Comparison of ENCODE assay signal across 8 cellular contexts in genomic region chr9:32550609-32551490, GRCh38. TPM values are rescaled to one million over a fixed set of nuclear protein-coding genes. Genes with fewer than 3 reads are reported as not detected.
A peak's percentile ranks its signal among the peaks of the same experiment; 100 is the strongest.
DNase-seq lines count a peak whose midpoint lies in the region; ATAC-seq and TF ChIP-seq lines count a peak whose summit lies in the region.

No MANE protein-coding gene starts in this region.

- H3K4me3 ChIP-seq in SK-N-SH (ENCODE audit: low read depth in 2 of 2, low read length in 1 of 2) (peak overlapping the region; percentile 91 to 94), thymus (ENCODE audit: low read length) (peak overlapping the region; percentile 73)

- H3K4me1 ChIP-seq in SK-N-SH (ENCODE audit: control insufficient read depth in 1 of 2, insufficient read depth in 2 of 2, low read depth in 1 of 2, low read length in 1 of 2) (peaks cover 0 to 2% of the 10 kb centered on the region in 2 experiments; a peak in 2 of 4 replicates), thymus (ENCODE audit: control insufficient read depth, insufficient read depth, low read length) (peaks cover 5% of the 10 kb centered on the region)

- H3K9me3 Mint-ChIP-seq in activated naive CD8-positive, alpha-beta T cell (ENCODE audit: low read depth), result no peaks in the 10 kb centered on the region
- H3K9me3 Mint-ChIP-seq in glutamatergic neuron (ENCODE audit: unreplicated experiment) (peaks cover 8% of the 10 kb centered on the region), osteocyte (ENCODE audit: unreplicated experiment) (no peaks in the 10 kb centered on the region)

- POLR2A ChIA-PET in SK-N-SH (lab: Yijun Ruan, JAX), result interaction anchor here (0.9 to 1.1 kb wide), 6 partner anchors 22 to 739 kb away, joined by 3 to 4 read pairs (median 3); partner anchors contain the start of genes ACO1, APTX, DNAJA1 and NDUFB6

- 0% methylated on average over 19 of the region's 75 CpGs for WGBS in SK-N-SH (ENCODE audit: low lambda C conversion rate)
- WGBS in thymus, result under 1% methylated on average over 75 of the region's 75 CpGs

- H3K9me3 ChIP-seq in SK-N-SH (no peaks in the 10 kb centered on the region), thymus (ENCODE audit: control insufficient read depth) (no peaks in the 10 kb centered on the region)

- peaks cover 83% of the 10 kb centered on the region for H3K79me2 ChIP-seq in SK-N-SH (ENCODE audit: insufficient read depth)

- peak; percentile 97 for DNase-seq in GM10266 (ENCODE audit: extremely low spot score)
- DNase-seq in NCI-H1092 (lab: John Stamatoyannopoulos, UW), result peak; percentile 98
- DNase-seq in SK-N-SH, result peak; percentile 98
- DNase-seq in glutamatergic neuron, result peak; percentile 99
- peak; percentile 98 for DNase-seq in osteocyte (ENCODE audit: extremely low spot score, unreplicated experiment)

- no peak for TF ChIP-seq RAD21 in SK-N-SH (IDR thresholded peaks at IDR 0.05; ENCODE audit: low read length)

- H3F3A ChIP-seq in SK-N-SH (replicated peaks; ENCODE audit: insufficient read depth), result peaks cover 25% of the 10 kb centered on the region

- peak overlapping the region; percentile 97 to 98 for H3K27ac ChIP-seq in SK-N-SH (ENCODE audit: low read depth in 2 of 2, low read length in 1 of 2)
- peak overlapping the region; percentile 96 for H3K27ac ChIP-seq in thymus (ENCODE audit: low read depth)

- H2AFZ ChIP-seq in SK-N-SH (ENCODE audit: low read depth), result peak overlapping the region; percentile 96

- no peak for TF ChIP-seq EP300 in SK-N-SH (IDR thresholded peaks at IDR 0.05; ENCODE audit: borderline replicate concordance in 1 of 2, low read depth in 1 of 2, low read length in 1 of 2)

- H3K9me2 ChIP-seq in SK-N-SH, result no peaks in the 10 kb centered on the region

- peak overlapping the region; percentile 98 for H3K4me2 ChIP-seq in SK-N-SH

- CTCF ChIA-PET in SK-N-SH (lab: Yijun Ruan, JAX), result interaction anchor here (1.1 to 5.4 kb wide), 7 partner anchors 8 to 172 kb away, joined by 3 to 51 read pairs (median 6); partner anchors contain the start of genes NDUFB6 and RIGI

- peak; percentile 66 for ATAC-seq in HG02610 (IDR thresholded peaks at IDR 0.05; ENCODE audit: unreplicated experiment)

- peak overlapping the region; percentile 100 for H3K27ac Mint-ChIP-seq in activated naive CD8-positive, alpha-beta T cell
- peak overlapping the region; percentile 64 for H3K27ac Mint-ChIP-seq in glutamatergic neuron (ENCODE audit: unreplicated experiment)
- H3K27ac Mint-ChIP-seq in osteocyte (ENCODE audit: unreplicated experiment), result peak overlapping the region; percentile 97

- H3K4me3 Mint-ChIP-seq in activated naive CD8-positive, alpha-beta T cell, result peak overlapping the region; percentile 100
- peak overlapping the region; percentile 99 for H3K4me3 Mint-ChIP-seq in glutamatergic neuron (ENCODE audit: unreplicated experiment)
- H3K4me3 Mint-ChIP-seq in osteocyte (ENCODE audit: unreplicated experiment), result peak overlapping the region; percentile 92

- TF ChIP-seq CTCF in GM10266 (IDR thresholded peaks at IDR 0.05; ENCODE audit: control insufficient read depth, insufficient read depth, low read depth, missing control alignments), result peak; percentile 37
- no peak for TF ChIP-seq CTCF in SK-N-SH (IDR thresholded peaks at IDR 0.05)
- TF ChIP-seq CTCF in glutamatergic neuron (IDR thresholded peaks at IDR 0.05; ENCODE audit: partially characterized antibody, unreplicated experiment), result no peak
- no peak for TF ChIP-seq CTCF in osteocyte (IDR thresholded peaks at IDR 0.05)

- peaks cover 38% of the 10 kb centered on the region for H4K20me1 ChIP-seq in SK-N-SH (ENCODE audit: insufficient read depth)

- no peaks in the 10 kb centered on the region for H3K27me3 Mint-ChIP-seq in activated naive CD8-positive, alpha-beta T cell
- H3K27me3 Mint-ChIP-seq in glutamatergic neuron (ENCODE audit: unreplicated experiment), result peaks cover 6% of the 10 kb centered on the region
- no peaks in the 10 kb centered on the region for H3K27me3 Mint-ChIP-seq in osteocyte (ENCODE audit: unreplicated experiment)

- peaks cover 2% of the 10 kb centered on the region for H3K36me3 Mint-ChIP-seq in activated naive CD8-positive, alpha-beta T cell
- H3K36me3 Mint-ChIP-seq in glutamatergic neuron (ENCODE audit: unreplicated experiment), result no peaks in the 10 kb centered on the region
- H3K36me3 Mint-ChIP-seq in osteocyte (ENCODE audit: unreplicated experiment), result peaks cover 15% of the 10 kb centered on the region

- peaks cover 52% of the 10 kb centered on the region for H3K4me1 Mint-ChIP-seq in activated naive CD8-positive, alpha-beta T cell (ENCODE audit: low read depth)
- H3K4me1 Mint-ChIP-seq in glutamatergic neuron (ENCODE audit: low read depth, unreplicated experiment), result peaks cover 10% of the 10 kb centered on the region
- peaks cover 33% of the 10 kb centered on the region for H3K4me1 Mint-ChIP-seq in osteocyte (ENCODE audit: unreplicated experiment)

- H3K27me3 ChIP-seq in SK-N-SH (ENCODE audit: insufficient read depth), result no peaks in the 10 kb centered on the region
- H3K27me3 ChIP-seq in thymus (ENCODE audit: control insufficient read depth, insufficient read depth), result no peaks in the 10 kb centered on the region

- H3K36me3 ChIP-seq in SK-N-SH (replicated peaks in 1 of 2; ENCODE audit: control insufficient read depth in 1 of 2, insufficient read depth in 2 of 2, low read length in 1 of 2), result peaks cover 9 to 10% of the 10 kb centered on the region in 2 experiments
- H3K36me3 ChIP-seq in thymus (ENCODE audit: control insufficient read depth, insufficient read depth), result no peaks in the 10 kb centered on the region

- peak overlapping the region; percentile 85 for H3K9ac ChIP-seq in SK-N-SH

TF ChIP-seq in SK-N-SH, 30 proteins besides CTCF, POLR2A, EP300 and RAD21 (continues in another document):
- no peak for TF ChIP-seq RXRA (IDR thresholded peaks at IDR 0.05; ENCODE audit: borderline replicate concordance, low read depth)
- TF ChIP-seq, protein P1, sequence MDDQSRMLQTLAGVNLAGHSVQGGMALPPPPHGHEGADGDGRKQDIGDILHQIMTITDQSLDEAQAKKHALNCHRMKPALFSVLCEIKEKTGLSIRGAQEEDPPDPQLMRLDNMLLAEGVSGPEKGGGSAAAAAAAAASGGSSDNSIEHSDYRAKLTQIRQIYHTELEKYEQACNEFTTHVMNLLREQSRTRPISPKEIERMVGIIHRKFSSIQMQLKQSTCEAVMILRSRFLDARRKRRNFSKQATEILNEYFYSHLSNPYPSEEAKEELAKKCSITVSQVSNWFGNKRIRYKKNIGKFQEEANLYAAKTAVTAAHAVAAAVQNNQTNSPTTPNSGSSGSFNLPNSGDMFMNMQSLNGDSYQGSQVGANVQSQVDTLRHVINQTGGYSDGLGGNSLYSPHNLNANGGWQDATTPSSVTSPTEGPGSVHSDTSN (IDR thresholded peaks at IDR 0.05), result no peak; the same call in 1 of the 2 replicates
- TF ChIP-seq, protein P2, sequence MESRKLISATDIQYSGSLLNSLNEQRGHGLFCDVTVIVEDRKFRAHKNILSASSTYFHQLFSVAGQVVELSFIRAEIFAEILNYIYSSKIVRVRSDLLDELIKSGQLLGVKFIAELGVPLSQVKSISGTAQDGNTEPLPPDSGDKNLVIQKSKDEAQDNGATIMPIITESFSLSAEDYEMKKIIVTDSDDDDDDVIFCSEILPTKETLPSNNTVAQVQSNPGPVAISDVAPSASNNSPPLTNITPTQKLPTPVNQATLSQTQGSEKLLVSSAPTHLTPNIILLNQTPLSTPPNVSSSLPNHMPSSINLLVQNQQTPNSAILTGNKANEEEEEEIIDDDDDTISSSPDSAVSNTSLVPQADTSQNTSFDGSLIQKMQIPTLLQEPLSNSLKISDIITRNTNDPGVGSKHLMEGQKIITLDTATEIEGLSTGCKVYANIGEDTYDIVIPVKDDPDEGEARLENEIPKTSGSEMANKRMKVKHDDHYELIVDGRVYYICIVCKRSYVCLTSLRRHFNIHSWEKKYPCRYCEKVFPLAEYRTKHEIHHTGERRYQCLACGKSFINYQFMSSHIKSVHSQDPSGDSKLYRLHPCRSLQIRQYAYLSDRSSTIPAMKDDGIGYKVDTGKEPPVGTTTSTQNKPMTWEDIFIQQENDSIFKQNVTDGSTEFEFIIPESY (IDR thresholded peaks at IDR 0.05; ENCODE audit: borderline replicate concordance, low read depth), result peak; percentile 96
- no peak for TF ChIP-seq FOXJ3 (CRISPR knock-in tag; IDR thresholded peaks at IDR 0.05)
- TF ChIP-seq RFX5 (IDR thresholded peaks at IDR 0.05; ENCODE audit: low read length), result peak; percentile 66; the same call in 1 of the 2 replicates
- TF ChIP-seq, protein P3, sequence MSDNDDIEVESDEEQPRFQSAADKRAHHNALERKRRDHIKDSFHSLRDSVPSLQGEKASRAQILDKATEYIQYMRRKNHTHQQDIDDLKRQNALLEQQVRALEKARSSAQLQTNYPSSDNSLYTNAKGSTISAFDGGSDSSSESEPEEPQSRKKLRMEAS (IDR thresholded peaks at IDR 0.05; ENCODE audit: low read depth), result peak; percentile 62; the same call in 1 of the 2 replicates
- TF ChIP-seq YY1 (IDR thresholded peaks at IDR 0.05; ENCODE audit: low read depth), result no peak

RNA-seq across cellular contexts. Expression of gene SMIM27, which starts 1.3 kb away (rescaled TPM):
- polyA plus RNA-seq in SK-N-SH (2012; rRNA removed) (5.9 and 6.0 TPM in 2 replicates), thymus (28.5 TPM)
- 6.4 and 6.8 TPM in 2 replicates for polyA plus RNA-seq in SK-N-SH (2012; cell fraction: cytosol; rRNA removed)
- polyA plus RNA-seq in SK-N-SH (2012; cell fraction: nucleus; rRNA removed), result 3.0 and 3.2 TPM in 2 replicates
- total RNA-seq in glutamatergic neuron (ENCODE audit: unreplicated experiment) (7.8 TPM), osteocyte (13.4 and 14.6 TPM in 2 replicates)

RNA-seq across cellular contexts. Expression of gene TOPORS, which starts 1.5 kb away (rescaled TPM):
- polyA plus RNA-seq in SK-N-SH (2012; rRNA removed) (4.9 and 6.1 TPM in 2 replicates), thymus (12.1 TPM)
- polyA plus RNA-seq in SK-N-SH (2012; cell fraction: cytosol; rRNA removed), result 8.2 and 9.0 TPM in 2 replicates
- 2.6 and 7.6 TPM in 2 replicates for polyA plus RNA-seq in SK-N-SH (2012; cell fraction: nucleus; rRNA removed)
- total RNA-seq in glutamatergic neuron (ENCODE audit: unreplicated experiment) (13.9 TPM), osteocyte (17.8 and 18.4 TPM in 2 replicates)

RNA-seq across cellular contexts. Expression of gene NDUFB6, which starts 22.1 kb away (rescaled TPM):
- polyA plus RNA-seq in SK-N-SH (2012; rRNA removed) (78.0 and 96.2 TPM in 2 replicates), thymus (42.9 TPM)
- polyA plus RNA-seq in SK-N-SH (2012; cell fraction: cytosol; rRNA removed), result 105 and 117 TPM in 2 replicates
- 33.3 and 42.6 TPM in 2 replicates for polyA plus RNA-seq in SK-N-SH (2012; cell fraction: nucleus; rRNA removed)
- total RNA-seq in glutamatergic neuron (ENCODE audit: unreplicated experiment) (30.7 TPM), osteocyte (47.6 and 49.8 TPM in 2 replicates)

RNA-seq across cellular contexts. Expression of gene RIGI, which starts 24.9 kb away (rescaled TPM):
- polyA plus RNA-seq in SK-N-SH (2012; rRNA removed) (1.5 and 2.5 TPM in 2 replicates), thymus (14.4 TPM)
- 2.2 and 2.5 TPM in 2 replicates for polyA plus RNA-seq in SK-N-SH (2012; cell fraction: cytosol; rRNA removed)
- 1.9 and 3.9 TPM in 2 replicates for polyA plus RNA-seq in SK-N-SH (2012; cell fraction: nucleus; rRNA removed)
- total RNA-seq in glutamatergic neuron (ENCODE audit: unreplicated experiment) (3.0 TPM), osteocyte (8.7 and 9.8 TPM in 2 replicates)

Comparison
In these comparisons a context has a peak if more than half of its experiments do, and no peak if none do; other contexts are left out.
1. Peak in every context shown above with its lines: DNase-seq, ATAC-seq, H3K4me3 ChIP-seq and H3K27ac ChIP-seq.